ENCODE assay signal across 8 cellular contexts in genomic region chr1:62175568-62176179, GRCh38. TPM values are rescaled to one million over a fixed set of nuclear protein-coding genes. Genes with fewer than 3 reads are reported as not detected.
DNase-seq lines count a peak whose midpoint lies in the region; ATAC-seq, FAIRE-seq and TF ChIP-seq lines count a peak whose summit lies in the region.

No MANE protein-coding gene starts in this region.

- H3K4me1 ChIP-seq in pancreas = no peaks in the 10 kb centered on the region

- peaks cover 7% of the 10 kb centered on the region for H3K27me3 Mint-ChIP-seq in CD4-positive, alpha-beta T cell
- no peaks in the 10 kb centered on the region for H3K27me3 Mint-ChIP-seq in activated CD4-positive, alpha-beta T cell treated with anti-CD3 and anti-CD28 coated beads, Interleukin-2, amount 10 ng/mL, durations not matched to agents 24 days and 14 days

- 45 to 50% methylated on average over 9 of the region's 9 CpGs for WGBS in pancreas, 2 donors

- H3K4me3 ChIP-seq in fibroblast of mammary gland (ENCODE audit: control insufficient read depth, low read depth, low read length) (no peak overlapping the region), pancreas (no peak overlapping the region)

- no peaks in the 10 kb centered on the region for H3K36me3 Mint-ChIP-seq in CD4-positive, alpha-beta T cell (ENCODE audit: low read depth)
- no peaks in the 10 kb centered on the region for H3K36me3 Mint-ChIP-seq in activated CD4-positive, alpha-beta T cell treated with anti-CD3 and anti-CD28 coated beads, Interleukin-2, amount 10 ng/mL, durations not matched to agents 24 days and 14 days (ENCODE audit: low read depth)

- peak in 8 of 10 experiments; percentile 2 to 22 (median 13) for DNase-seq in CD4-positive, alpha-beta T cell
- DNase-seq in NCI-H2107 treated with DMSO at 0.1 percent for 48 hours (lab: John Stamatoyannopoulos, UW; ENCODE audit: unreplicated experiment) = peak; percentile 60
- peak; percentile 82 for DNase-seq in activated CD4-positive, alpha-beta T cell treated with anti-CD3 and anti-CD28 coated beads, Interleukin-2, amount 10 ng/mL, durations not matched to agents 24 days and 14 days
- peak; percentile 54 for DNase-seq in fibroblast of mammary gland (ENCODE audit: low read depth)
- DNase-seq in pancreas = peak in 3 of 6 donors; percentile 16 to 63 (median 20)
- DNase-seq in mesenteric fat pad (ENCODE audit: low spot score) = no peak

- H3K4me3 Mint-ChIP-seq in CD4-positive, alpha-beta T cell = no peak overlapping the region
- H3K4me3 Mint-ChIP-seq in activated CD4-positive, alpha-beta T cell treated with anti-CD3 and anti-CD28 coated beads, Interleukin-2, amount 10 ng/mL, durations not matched to agents 24 days and 14 days = no peak overlapping the region

- intact Hi-C loops in CD4-positive, alpha-beta T cell (cut with DNase I, micrococcal nuclease) = loop anchor here (1.0 kb wide), 2 partner anchors 232 to 571 kb away; no protein-coding TSS in a partner anchor
- intact Hi-C loops in activated CD4-positive, alpha-beta T cell treated with anti-CD3 and anti-CD28 coated beads, Interleukin-2, amount 10 ng/mL, durations not matched to agents 24 days and 14 days (cut with micrococcal nuclease) = loop anchor here (1.0 to 2.0 kb wide), 2 partner anchors 232 to 571 kb away; no protein-coding TSS in a partner anchor
- intact Hi-C loops in pancreas (cut with DNase I) = loop anchor here (2.0 to 10.0 kb wide), 2 partner anchors 229 to 231 kb away; no protein-coding TSS in a partner anchor

- CTCF ChIA-PET in CD4-positive, alpha-beta T cell (lab: Charles Lee) = interaction anchor here (0.9 to 1.6 kb wide), 6 partner anchors 9 to 570 kb away, joined by 3 to 13 read pairs (median 4); no protein-coding TSS in a partner anchor

- H3K36me3 ChIP-seq in pancreas = no peaks in the 10 kb centered on the region

- POLR2A ChIA-PET in CD4-positive, alpha-beta T cell (lab: Charles Lee) = interaction anchor here (1.0 to 1.6 kb wide), 2 partner anchors 231 to 260 kb away, joined by 3 to 7 read pairs; no protein-coding TSS in a partner anchor

- H3K27me3 ChIP-seq in CD4-positive, alpha-beta T cell (ENCODE audit: control insufficient read depth, insufficient read depth, low read length) = no peaks in the 10 kb centered on the region
- H3K27me3 ChIP-seq in pancreas = no peaks in the 10 kb centered on the region

- no peak for FAIRE-seq in pancreas (lab: Jason Lieb, UNC)

- TF ChIP-seq CTCF in CD4-positive, alpha-beta T cell (IDR thresholded peaks at IDR 0.05) = peak; percentile 76
- peak; percentile 86 for TF ChIP-seq CTCF in fibroblast of mammary gland (conservative IDR thresholded peaks at IDR 0.05; ENCODE audit: control insufficient read depth, insufficient read depth, low read depth, low read length)
- peak; percentile 37 to 63 (median 56) for TF ChIP-seq CTCF in pancreas (IDR thresholded peaks at IDR 0.05)

- ATAC-seq in CD4-positive, alpha-beta T cell (ENCODE audit: poor library complexity) = peak; percentile 41
- ATAC-seq in GM18909 (IDR thresholded peaks at IDR 0.05; ENCODE audit: poor library complexity, unreplicated experiment) (peak; percentile 45), pancreas (peak in 3 of 4 donors; percentile 81 to 86 (median 86)), HG03135 (IDR thresholded peaks at IDR 0.05; ENCODE audit: unreplicated experiment) (no peak)

- H3K9me3 ChIP-seq in CD4-positive, alpha-beta T cell (ENCODE audit: control insufficient read depth, low read length) = no peaks in the 10 kb centered on the region
- no peaks in the 10 kb centered on the region for H3K9me3 ChIP-seq in pancreas

- H3K9me3 Mint-ChIP-seq in CD4-positive, alpha-beta T cell = no peaks in the 10 kb centered on the region
- H3K9me3 Mint-ChIP-seq in activated CD4-positive, alpha-beta T cell treated with anti-CD3 and anti-CD28 coated beads, Interleukin-2, amount 10 ng/mL, durations not matched to agents 24 days and 14 days = no peaks in the 10 kb centered on the region

- no peaks in the 10 kb centered on the region for H3K4me1 Mint-ChIP-seq in CD4-positive, alpha-beta T cell (ENCODE audit: low read depth)
- no peaks in the 10 kb centered on the region for H3K4me1 Mint-ChIP-seq in activated CD4-positive, alpha-beta T cell treated with anti-CD3 and anti-CD28 coated beads, Interleukin-2, amount 10 ng/mL, durations not matched to agents 24 days and 14 days

- no peak overlapping the region for H3K27ac ChIP-seq in CD4-positive, alpha-beta T cell (ENCODE audit: low read depth, low read length)
- H3K27ac ChIP-seq in pancreas = no peak overlapping the region

- H3K27ac Mint-ChIP-seq in CD4-positive, alpha-beta T cell = no peak overlapping the region
- H3K27ac Mint-ChIP-seq in activated CD4-positive, alpha-beta T cell treated with anti-CD3 and anti-CD28 coated beads, Interleukin-2, amount 10 ng/mL, durations not matched to agents 24 days and 14 days = no peak overlapping the region

RNA-seq across cellular contexts. Expression of gene L1TD1, which starts 19.0 kb away (rescaled TPM):
- total RNA-seq in CD4-positive, alpha-beta T cell = under 1 TPM in 1 of 2 experiments, not detected in 1; 0.06 TPM
- not detected in 2 replicates for total RNA-seq in activated CD4-positive, alpha-beta T cell treated with anti-CD3 and anti-CD28 coated beads, Interleukin-2, amount 10 ng/mL, durations not matched to agents 24 days and 14 days
- total RNA-seq in pancreas = under 1 TPM in 5 of 6 donors, not detected in 1; 0.03 to 0.28 (median 0.09) TPM
- under 1 TPM in 1 of 2 donors, not detected in 1; 0.05 TPM for polyA plus RNA-seq in pancreas
- total RNA-seq in mesenteric fat pad = 0.42 TPM
